15 cellular contexts compared by ENCODE assay signal in genomic region chr13:77720988-77721387, GRCh38. TPM values are rescaled to one million over a fixed set of nuclear protein-coding genes. Genes with fewer than 3 reads are reported as not detected.
"Had no signal": no experiment of that assay in that cellular context is flagged by ENCODE, and none has a peak within 500 bp of the region (broad histone marks: within the 10 kb centered on the region; RNA-seq: fewer than 3 reads in every experiment).

No MANE protein-coding gene starts in this region.

- H3K4me3 Mint-ChIP-seq: activated T-helper 1 cell treated with anti-CD3 and anti-CD28 coated beads, Interleukin-12 subunit alpha, Interleukin-12 subunit beta, Interleukin-2, Interleukin-4 antibody, amounts not matched to agents 30 ng/mL and 10 ng/mL and 1 ng/mL, durations not matched to agents 14 hours and 24 hours and 36 hours; natural killer cell treated with Interleukin-12 subunit alpha and Interleukin-12 subunit beta and Interleukin-15 and Interleukin-18, amount 100 ng/mL, for 72 hours; stimulated activated naive CD8-positive, alpha-beta T cell treated with anti-CD3 and anti-CD28 coated beads, Interleukin-15, Interleukin-2, amounts not matched to agents 100 ng/mL and 50 ng/mL, for 24 hours; T-helper 2 cell treated with Interferon-gamma antibody and Interleukin-4, amounts not matched to agents 5 μg/mL and 100 μg/mL, for 36 hours had no signal

- H3K27me3 ChIP-seq: heart left ventricle had no signal

- ATAC-seq: heart left ventricle; natural killer cell treated with Interleukin-12 subunit alpha and Interleukin-12 subunit beta and Interleukin-15 and Interleukin-18, amount 100 ng/mL, for 72 hours had no signal

- H3K27me3 Mint-ChIP-seq: natural killer cell treated with Interleukin-12 subunit alpha and Interleukin-12 subunit beta and Interleukin-15 and Interleukin-18, amount 100 ng/mL, for 72 hours; stimulated activated naive CD8-positive, alpha-beta T cell treated with anti-CD3 and anti-CD28 coated beads, Interleukin-15, Interleukin-2, amounts not matched to agents 100 ng/mL and 50 ng/mL, for 24 hours had no signal

- DNase-seq: activated naive CD4-positive, alpha-beta T cell; caudate nucleus; effector CD4-positive, alpha-beta T cell; foreskin melanocyte; heart left ventricle; mammary epithelial cell; stimulated activated CD4-positive, alpha-beta T cell treated with anti-CD3 and anti-CD28 coated beads, Interleukin-4, amount 100 ng/mL, for 1 hour; stimulated activated CD8-positive, alpha-beta memory T cell treated with anti-CD3 and anti-CD28 coated beads, Interleukin-4, amount 100 ng/mL, for 48 hours had no signal

- H3K27ac Mint-ChIP-seq: activated T-helper 1 cell treated with anti-CD3 and anti-CD28 coated beads, Interleukin-12 subunit alpha, Interleukin-12 subunit beta, Interleukin-2, Interleukin-4 antibody, amounts not matched to agents 30 ng/mL and 10 ng/mL and 1 ng/mL, durations not matched to agents 14 hours and 24 hours and 36 hours; stimulated activated naive CD8-positive, alpha-beta T cell treated with anti-CD3 and anti-CD28 coated beads, Interleukin-15, Interleukin-2, amounts not matched to agents 100 ng/mL and 50 ng/mL, for 24 hours; T-helper 2 cell treated with Interferon-gamma antibody and Interleukin-4, amounts not matched to agents 5 μg/mL and 100 μg/mL, for 36 hours had no signal

- H3K27ac ChIP-seq: coronary artery, heart left ventricle, thoracic aorta had no signal

- H3K4me3 ChIP-seq: coronary artery, heart left ventricle, thoracic aorta had no signal

- FAIRE-seq: islet of Langerhans had no signal

- H3K9me3 Mint-ChIP-seq: natural killer cell treated with Interleukin-12 subunit alpha and Interleukin-12 subunit beta and Interleukin-15 and Interleukin-18, amount 100 ng/mL, for 72 hours; stimulated activated naive CD8-positive, alpha-beta T cell treated with anti-CD3 and anti-CD28 coated beads, Interleukin-15, Interleukin-2, amounts not matched to agents 100 ng/mL and 50 ng/mL, for 24 hours; T-helper 2 cell treated with Interferon-gamma antibody and Interleukin-4, amounts not matched to agents 5 μg/mL and 100 μg/mL, for 36 hours had no signal

- H3K36me3 ChIP-seq: thoracic aorta had no signal

- H3K9me3 ChIP-seq: heart left ventricle, thoracic aorta had no signal

- H3K4me1 ChIP-seq: heart left ventricle had no signal

RNA-seq across cellular contexts. Expression of gene SLAIN1, which starts 23.5 kb away (rescaled TPM):
- total RNA-seq: mammary epithelial cell had no signal
- polyA plus RNA-seq: mammary epithelial cell had no signal
